ENCODE assay signal across 23 cellular contexts in the genomic region with DNA sequence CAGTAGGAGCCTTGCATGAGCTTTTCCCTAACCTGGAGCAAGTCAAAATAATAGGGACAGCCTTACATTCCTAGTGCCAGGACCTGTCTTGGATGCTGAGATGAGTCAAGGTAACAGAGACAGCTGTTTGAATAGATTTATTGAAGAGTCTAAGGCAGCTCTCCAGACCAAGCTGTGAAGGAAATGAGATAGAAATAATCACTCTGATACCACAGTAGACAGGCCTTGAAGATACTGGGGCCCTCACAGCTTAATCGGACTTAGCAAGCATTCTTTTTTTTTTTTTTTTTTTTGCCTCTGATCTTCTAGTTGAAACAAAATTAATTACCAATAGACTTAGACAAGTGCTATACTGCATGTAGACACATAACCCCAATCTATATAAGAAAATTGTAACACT. TPM values are rescaled to one million over a fixed set of nuclear protein-coding genes. Genes with fewer than 3 reads are reported as not detected.
"Had no signal": no experiment of that assay in that cellular context is flagged by ENCODE, and none has a peak within 500 bp of the region (broad histone marks: within the 10 kb centered on the region; RNA-seq: fewer than 3 reads in every experiment).

No MANE protein-coding gene starts in this region.

- ATAC-seq: Panc1, PC-3, SK-N-SH treated with all-trans-retinoic acid at 6 μM for 48 hours had no signal

- DNase-seq: Karpas-422, KG1, NCI-H1092, NCI-H1105 treated with DMSO at 0.1 percent for 48 hours, NCI-H1417 treated with DMSO at 0.1 percent for 48 hours, NCI-H146, NCI-H1694 treated with DMSO at 0.1 percent for 48 hours, NCI-H1930, NCI-H2081, NCI-H2107, NCI-H226, NCI-H446, NCI-H510A, NCI-H524 treated with DMSO at 0.1 percent for 48 hours, NCI-H69, NCI-H774, PC-3, SHP77 treated with DMSO at 0.1 percent for 48 hours, SJCRH30 had no signal

RNA-seq across cellular contexts. Expression of a gene that starts 3.1 kb away (rescaled TPM):
- total RNA-seq: HT-29, OCI-LY7, PC-3, SJCRH30 had no signal

RNA-seq across cellular contexts. Expression of a gene that starts 23.8 kb away (rescaled TPM):
- total RNA-seq: HT-29, OCI-LY7, PC-3, SJCRH30 had no signal

RNA-seq across cellular contexts. Expression of a gene that starts 27.2 kb away (rescaled TPM):
- total RNA-seq: HT-29, OCI-LY7, PC-3, SJCRH30 had no signal

RNA-seq across cellular contexts. Expression of a gene that starts 58.6 kb away (rescaled TPM):
- total RNA-seq: HT-29, PC-3, SJCRH30 had no signal
